Comparison of ENCODE assay signal across 24 cellular contexts in the genomic region with DNA sequence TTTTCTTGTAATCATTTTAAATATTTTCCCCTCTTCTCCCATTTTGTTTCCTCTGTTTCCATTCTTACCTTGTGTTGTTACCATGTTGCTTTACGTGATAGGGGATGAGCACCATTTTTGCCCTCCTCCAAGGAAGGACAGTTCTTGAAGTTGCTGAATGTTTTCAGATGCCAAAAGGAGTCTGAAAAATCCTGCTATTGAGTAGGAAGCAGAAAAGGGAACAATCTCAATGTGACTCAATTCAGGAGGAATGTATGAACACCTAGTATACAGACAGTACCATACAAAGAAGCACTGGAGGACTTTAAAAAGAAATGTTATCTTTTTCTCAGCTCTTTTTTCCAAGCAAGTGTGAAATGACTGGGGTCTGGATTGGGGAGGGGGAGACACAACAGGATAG. TPM values are rescaled to one million over a fixed set of nuclear protein-coding genes. Genes with fewer than 3 reads are reported as not detected.
A peak's percentile ranks its signal among the peaks of the same experiment; 100 is the strongest.
DNase-seq lines count a peak whose midpoint lies in the region; ATAC-seq and TF ChIP-seq lines count a peak whose summit lies in the region.
"Had no signal": no experiment of that assay in that cellular context is flagged by ENCODE, and none has a peak within 500 bp of the region (broad histone marks: within the 10 kb centered on the region; RNA-seq: fewer than 3 reads in every experiment).

No MANE protein-coding gene starts in this region.

- TF ChIP-seq CTCF in hepatocyte (IDR thresholded peaks at IDR 0.05; ENCODE audit: poor library complexity) (no peak), transverse colon (IDR thresholded peaks at IDR 0.05) (no peak), uterus (IDR thresholded peaks at IDR 0.05) (no peak)

- H3K27me3 ChIP-seq in hepatocyte (no peaks in the 10 kb centered on the region), transverse colon (no peaks in the 10 kb centered on the region), uterus (no peaks in the 10 kb centered on the region)
- H3K27me3 ChIP-seq: SJSA1 had no signal

- H2AFZ ChIP-seq in hepatocyte, result no peak overlapping the region
- H2AFZ ChIP-seq: parathyroid adenoma had no signal

- H3K27ac Mint-ChIP-seq in activated naive CD8-positive, alpha-beta T cell treated with anti-CD3 and anti-CD28 coated beads, Interleukin-2, amount 50 U/mL, for 24 hours, result no peak overlapping the region
- H3K27ac Mint-ChIP-seq: activated naive CD4-positive, alpha-beta T cell treated with anti-CD3 and anti-CD28 coated beads, Interleukin-2, amount 10 ng/mL, durations not matched to agents 7 days and 5 days; natural killer cell treated with Interleukin-12 subunit alpha and Interleukin-12 subunit beta and Interleukin-15 and Interleukin-18, amount 100 ng/mL, for 72 hours; stimulated activated naive B cell treated with anti-CD40 and anti-IgM and Interleukin-4, amounts not matched to agents 10 μg/mL and 1 μg/mL and 100 μg/mL, for 72 hours; T-helper 2 cell treated with Interferon-gamma antibody and Interleukin-4, amounts not matched to agents 5 μg/mL and 100 μg/mL, for 36 hours; WTC11 had no signal

- H3K4me3 ChIP-seq in hepatocyte (no peak overlapping the region), transverse colon (no peak overlapping the region), uterus (no peak overlapping the region)
- H3K4me3 ChIP-seq: SJSA1, thoracic aorta had no signal

- H3K9me3 ChIP-seq in hepatocyte (ENCODE audit: low read depth) (no peaks in the 10 kb centered on the region), transverse colon (no peaks in the 10 kb centered on the region), uterus (no peaks in the 10 kb centered on the region)
- H3K9me3 ChIP-seq: SJSA1, thoracic aorta had no signal

- peaks cover 37% of the 10 kb centered on the region for H3K4me1 Mint-ChIP-seq in activated naive CD8-positive, alpha-beta T cell treated with anti-CD3 and anti-CD28 coated beads, Interleukin-2, amount 50 U/mL, for 24 hours

- H3K27ac ChIP-seq in hepatocyte (peak overlapping the region; percentile 92), transverse colon (peak overlapping the region; percentile 49 to 82 (median 77)), uterus (no peak overlapping the region)
- H3K27ac ChIP-seq: parathyroid adenoma, SJSA1, thoracic aorta had no signal

- H3K36me3 Mint-ChIP-seq in activated naive CD8-positive, alpha-beta T cell treated with anti-CD3 and anti-CD28 coated beads, Interleukin-2, amount 50 U/mL, for 24 hours (ENCODE audit: low read depth), result peaks cover 2% of the 10 kb centered on the region
- H3K36me3 Mint-ChIP-seq: activated naive CD4-positive, alpha-beta T cell treated with anti-CD3 and anti-CD28 coated beads, Interleukin-2, amount 10 ng/mL, durations not matched to agents 7 days and 5 days; natural killer cell treated with Interleukin-12 subunit alpha and Interleukin-12 subunit beta and Interleukin-15 and Interleukin-18, amount 100 ng/mL, for 72 hours; stimulated activated naive B cell treated with anti-CD40 and anti-IgM and Interleukin-4, amounts not matched to agents 10 μg/mL and 1 μg/mL and 100 μg/mL, for 72 hours had no signal

- no peaks in the 10 kb centered on the region for H4K20me1 ChIP-seq in hepatocyte (ENCODE audit: insufficient read depth, poor library complexity, severe bottlenecking)

- peaks cover 3% of the 10 kb centered on the region for H3K27me3 Mint-ChIP-seq in activated naive CD8-positive, alpha-beta T cell treated with anti-CD3 and anti-CD28 coated beads, Interleukin-2, amount 50 U/mL, for 24 hours

- WGBS in hepatocyte (ENCODE audit: low lambda C conversion rate, missing lambda C conversion rate), result 0% methylated on average over 1 of the region's 1 CpG
- 0% methylated on average over 1 of the region's 1 CpG for WGBS in transverse colon (ENCODE audit: low coverage in 1 of 2), 2 donors

- no peaks in the 10 kb centered on the region for H3K79me2 ChIP-seq in hepatocyte
- H3K79me2 ChIP-seq: parathyroid adenoma had no signal

- H3K36me3 ChIP-seq in hepatocyte (replicated peaks; ENCODE audit: insufficient read depth, low read depth) (no peaks in the 10 kb centered on the region), transverse colon (no peaks in the 10 kb centered on the region), uterus (no peaks in the 10 kb centered on the region)
- H3K36me3 ChIP-seq: SJSA1, thoracic aorta had no signal

- no peaks in the 10 kb centered on the region for H3K9me2 ChIP-seq in hepatocyte (replicated peaks; ENCODE audit: insufficient read depth)

- DNase-seq in GM03348 (ENCODE audit: low spot score) (peak; percentile 11), astrocyte of the hippocampus (ENCODE audit: low read depth, low spot score) (peak; percentile 48), hepatocyte (ENCODE audit: low spot score) (no peak), transverse colon (no peak), uterus (no peak)
- DNase-seq in activated naive CD8-positive, alpha-beta T cell treated with anti-CD3 and anti-CD28 coated beads, Interleukin-2, amount 50 U/mL, for 24 hours, result no peak
- DNase-seq: activated naive CD4-positive, alpha-beta T cell treated with anti-CD3 and anti-CD28 coated beads, Interleukin-2, amount 10 ng/mL, durations not matched to agents 7 days and 5 days; activated T-cell treated with anti-CD3 and anti-CD28 coated beads, Interleukin-2, amount 50 U/mL, for 4 hours; AML-193; DMS79; HCEC 1CT; KG1; mesendoderm; NCI-H2029; NCI-H446; stimulated activated naive B cell treated with anti-CD40 and anti-IgM and Interleukin-4, amounts not matched to agents 10 μg/mL and 1 μg/mL and 100 μg/mL, for 72 hours had no signal

- ATAC-seq in HG03045 (IDR thresholded peaks at IDR 0.05; ENCODE audit: unreplicated experiment), result no peak
- no peak for ATAC-seq in activated naive CD8-positive, alpha-beta T cell treated with anti-CD3 and anti-CD28 coated beads, Interleukin-2, amount 50 U/mL, for 24 hours
- ATAC-seq: activated T-cell treated with anti-CD3 and anti-CD28 coated beads, Interleukin-2, amount 50 U/mL, for 4 hours; natural killer cell treated with Interleukin-12 subunit alpha and Interleukin-12 subunit beta and Interleukin-15 and Interleukin-18, amount 100 ng/mL, for 72 hours; sciatic nerve; stimulated activated naive B cell treated with anti-CD40 and anti-IgM and Interleukin-4, amounts not matched to agents 10 μg/mL and 1 μg/mL and 100 μg/mL, for 72 hours; WTC11 had no signal

- TF ChIP-seq POLR2A in transverse colon (IDR thresholded peaks at IDR 0.05) (no peak), uterus (IDR thresholded peaks at IDR 0.05) (no peak)

- peaks cover 6% of the 10 kb centered on the region for H3K9me3 Mint-ChIP-seq in activated naive CD8-positive, alpha-beta T cell treated with anti-CD3 and anti-CD28 coated beads, Interleukin-2, amount 50 U/mL, for 24 hours
- H3K9me3 Mint-ChIP-seq: activated T-cell treated with anti-CD3 and anti-CD28 coated beads, Interleukin-2, amount 50 U/mL, for 4 hours; natural killer cell treated with Interleukin-12 subunit alpha and Interleukin-12 subunit beta and Interleukin-15 and Interleukin-18, amount 100 ng/mL, for 72 hours had no signal

- intact Hi-C loops in transverse colon (cut with DNase I; ENCODE audit: low total_unique reads), result loop anchor here (5.0 kb wide), 1 partner anchor 367 kb away; no protein-coding TSS in a partner anchor
- intact Hi-C loops in uterus (cut with DNase I; ENCODE audit: low total_unique reads), result no loop called here

- peaks cover 14% of the 10 kb centered on the region for H3K4me1 ChIP-seq in hepatocyte (ENCODE audit: insufficient read depth)
- peaks cover 4 to 50% (median 19%) of the 10 kb centered on the region in 4 donors for H3K4me1 ChIP-seq in transverse colon
- H3K4me1 ChIP-seq in uterus, result no peaks in the 10 kb centered on the region
- H3K4me1 ChIP-seq: parathyroid adenoma had no signal

- in situ Hi-C loops in transverse colon (cut with MboI; ENCODE audit: low pct_ligation_motif_present in 1 of 4, low pct_unique_long_range_greater_than_20kb in 1 of 4, low sequenced_read_pairs in 3 of 4), result no loop called here

- H3K4me2 ChIP-seq in hepatocyte, result peak overlapping the region; percentile 50

- H3K4me3 Mint-ChIP-seq in activated naive CD8-positive, alpha-beta T cell treated with anti-CD3 and anti-CD28 coated beads, Interleukin-2, amount 50 U/mL, for 24 hours, result no peak overlapping the region
- H3K4me3 Mint-ChIP-seq: activated naive CD4-positive, alpha-beta T cell treated with anti-CD3 and anti-CD28 coated beads, Interleukin-2, amount 10 ng/mL, durations not matched to agents 7 days and 5 days; activated T-cell treated with anti-CD3 and anti-CD28 coated beads, Interleukin-2, amount 50 U/mL, for 4 hours; natural killer cell treated with Interleukin-12 subunit alpha and Interleukin-12 subunit beta and Interleukin-15 and Interleukin-18, amount 100 ng/mL, for 72 hours; stimulated activated naive B cell treated with anti-CD40 and anti-IgM and Interleukin-4, amounts not matched to agents 10 μg/mL and 1 μg/mL and 100 μg/mL, for 72 hours; T-helper 2 cell treated with Interferon-gamma antibody and Interleukin-4, amounts not matched to agents 5 μg/mL and 100 μg/mL, for 36 hours; WTC11 had no signal

- TF ChIP-seq EP300 in transverse colon (IDR thresholded peaks at IDR 0.05; ENCODE audit: low read depth), result no peak

RNA-seq across cellular contexts. Expression of gene NAMPT, which starts 5.1 kb away (rescaled TPM):
- total RNA-seq in hepatocyte (251 and 299 TPM in 2 replicates), transverse colon (100 to 1,000 TPM in 2 of 4 donors, 10 to 100 TPM in 2; 31.4 to 132 (median 105) TPM), uterus (100 to 1,000 TPM in 2 of 4 donors, 10 to 100 TPM in 2; 30.7 to 223 (median 84.1) TPM)
- 71.8 and 98.9 TPM in 2 replicates for polyA plus RNA-seq in hepatocyte

Comparison
In these comparisons a context has a peak if more than half of its experiments do, and no peak if none do; other contexts are left out.
1. DNase-seq: peak in GM03348 (single experiment) and astrocyte of the hippocampus (single experiment); none in hepatocyte (single experiment), transverse colon (single experiment), uterus (0 of 2) and activated naive CD8-positive, alpha-beta T cell treated with anti-CD3 and anti-CD28 coated beads, Interleukin-2, amount 50 U/mL, for 24 hours (single experiment).
2. H3K27ac ChIP-seq: peak in hepatocyte (single experiment) and transverse colon (4 of 4); none in uterus (0 of 2).